1 cellular context compared by ENCODE assay signal in the genomic region with DNA sequence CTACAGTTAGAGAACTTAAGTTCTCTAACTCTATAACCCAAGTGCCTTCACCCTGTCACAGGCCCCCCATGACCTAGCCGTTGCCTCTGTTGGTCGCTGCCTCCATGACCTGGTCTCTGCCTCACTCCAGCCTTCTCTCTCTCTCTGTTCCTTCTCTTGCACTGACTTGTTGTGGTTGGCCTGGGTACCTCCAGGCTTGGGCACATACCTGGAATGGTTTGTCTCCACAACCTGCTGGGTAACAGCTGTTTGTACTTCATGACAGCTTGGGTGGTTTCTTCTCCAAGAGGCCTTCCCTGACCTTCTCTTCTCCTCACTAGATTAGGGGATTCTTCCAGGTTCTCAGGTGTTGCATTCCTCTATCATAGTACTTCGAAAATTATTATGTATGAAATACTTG.
TF ChIP-seq lines count a peak whose summit lies in the region.

No MANE protein-coding gene starts in this region.

TF ChIP-seq in IMR-90, 13 proteins besides CTCF, POLR2A, EP300 and RAD21 (continued from another document):
- TF ChIP-seq RFX5 (IDR thresholded peaks at IDR 0.05; ENCODE audit: low read depth, low read length) (no peak), MAFK (IDR thresholded peaks at IDR 0.05; ENCODE audit: low read depth, low read length) (no peak), ELK1 (IDR thresholded peaks at IDR 0.05; ENCODE audit: borderline replicate concordance, low read depth, low read length) (no peak), MXI1 (IDR thresholded peaks at IDR 0.05; ENCODE audit: borderline replicate concordance, low read depth, low read length) (no peak), CEBPB (IDR thresholded peaks at IDR 0.05; ENCODE audit: low read depth, low read length) (no peak), NFE2L2 (IDR thresholded peaks at IDR 0.05; ENCODE audit: low read depth, low read length) (no peak), MAZ (IDR thresholded peaks at IDR 0.05; ENCODE audit: borderline replicate concordance, low read depth, low read length) (no peak), CHD1 (IDR thresholded peaks at IDR 0.05; ENCODE audit: low read depth, low read length) (no peak), BHLHE40 (IDR thresholded peaks at IDR 0.05; ENCODE audit: low read depth, low read length) (no peak), RCOR1 (IDR thresholded peaks at IDR 0.05; ENCODE audit: insufficient replicate concordance, low read length) (no peak), SMC3 (IDR thresholded peaks at IDR 0.05; ENCODE audit: low read depth, low read length) (no peak), FOS (IDR thresholded peaks at IDR 0.05; ENCODE audit: low read depth, low read length) (no peak)
